ENCODE assay signal across 1 cellular context in the genomic region with DNA sequence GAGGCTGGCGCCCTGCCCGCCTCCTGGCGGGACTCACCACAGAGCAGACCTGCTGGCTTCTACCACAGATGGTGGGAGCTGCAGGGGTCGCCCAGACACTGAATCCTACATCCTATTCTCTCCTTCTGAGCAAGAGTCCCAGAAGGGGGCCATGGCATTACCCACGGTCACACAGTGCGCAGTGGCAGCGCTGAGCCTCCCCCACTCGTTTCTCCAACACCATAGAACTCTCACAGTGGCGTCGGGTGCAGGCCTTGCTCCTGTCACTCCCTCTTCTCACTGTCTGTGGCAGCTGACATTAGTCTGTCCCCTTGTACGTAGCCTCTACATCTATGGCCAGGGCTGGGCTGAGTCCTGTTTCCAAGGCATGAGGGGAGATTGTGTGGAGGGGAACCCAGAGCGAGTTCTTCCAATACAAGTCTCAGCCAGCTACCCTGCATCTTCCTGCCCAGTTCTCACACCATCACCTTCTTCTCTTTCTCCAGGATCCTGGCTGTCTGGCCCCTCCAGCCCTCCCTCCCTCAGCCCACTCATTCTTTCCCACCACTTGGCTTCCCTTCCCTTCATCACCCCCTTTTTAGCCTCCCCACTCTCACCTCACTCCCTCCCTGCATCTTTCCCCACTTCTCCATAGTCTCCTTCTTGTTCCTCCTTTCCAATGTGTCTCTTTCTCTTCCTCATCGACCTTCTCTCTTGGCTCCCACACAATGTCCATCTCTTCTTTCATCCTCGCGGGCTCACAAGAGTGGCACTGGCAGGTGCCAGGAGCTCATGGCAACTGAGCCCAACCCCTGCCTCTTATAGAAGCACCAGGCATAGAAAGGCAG.
TF ChIP-seq lines count a peak whose summit lies in the region.

No MANE protein-coding gene starts in this region.

TF ChIP-seq in H1, 55 proteins besides CTCF, POLR2A, EP300 and RAD21:
- TF ChIP-seq SIN3A (conservative IDR thresholded peaks at IDR 0.05 in 1 of 2, IDR thresholded peaks at IDR 0.05 in 1 of 2; ENCODE audit: low read depth in 1 of 2, low read length in 2 of 2) (no peak), KDM5A (IDR thresholded peaks at IDR 0.05; ENCODE audit: low read length) (no peak), POLR2AphosphoS5 (IDR thresholded peaks at IDR 0.05; ENCODE audit: low read depth, low read length) (peak; percentile 25)
